Comparison of ENCODE assay signal across 8 cellular contexts in the genomic region with DNA sequence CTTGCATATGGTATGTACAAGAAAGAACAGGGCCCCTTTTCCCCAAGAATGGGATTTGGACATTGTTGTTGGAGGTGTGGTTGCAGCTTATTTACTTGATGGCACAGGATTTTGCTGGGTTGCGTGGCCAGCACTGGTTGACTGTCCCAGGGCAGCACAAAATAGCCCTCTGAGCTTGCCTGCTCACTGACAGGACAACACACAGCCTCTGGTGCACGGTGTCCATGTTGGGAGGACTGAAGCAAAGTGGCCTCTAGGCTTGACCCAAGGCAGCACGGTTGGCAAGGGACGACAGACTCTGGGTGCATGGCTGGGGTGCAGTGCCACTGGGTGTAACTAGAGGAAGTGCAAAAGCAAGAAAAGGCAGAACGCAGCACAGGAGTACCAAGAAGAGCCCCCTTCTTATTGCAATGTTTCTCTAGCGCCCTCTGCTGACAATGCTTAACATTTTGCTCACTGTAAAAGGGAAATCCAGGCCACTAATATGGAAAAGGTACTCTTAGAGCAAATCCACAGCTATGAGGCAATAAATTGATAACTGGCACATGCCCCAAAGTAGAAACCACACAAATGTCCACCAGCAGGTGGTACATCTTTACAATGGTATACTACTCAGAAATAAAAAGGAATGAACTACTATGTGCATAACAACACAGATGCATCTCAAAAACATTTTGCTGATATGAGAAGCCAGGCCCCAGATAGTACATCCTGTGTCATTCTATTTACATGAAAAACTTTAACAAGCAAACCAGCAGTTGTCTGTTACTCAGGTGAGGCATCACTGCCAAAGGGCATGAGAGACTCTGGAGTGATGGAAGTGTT. TPM values are rescaled to one million over a fixed set of nuclear protein-coding genes. Genes with fewer than 3 reads are reported as not detected.
DNase-seq lines count a peak whose midpoint lies in the region; ATAC-seq and TF ChIP-seq lines count a peak whose summit lies in the region.

No MANE protein-coding gene starts in this region.

- no peak overlapping the region for H3K9ac ChIP-seq in SK-N-MC (ENCODE audit: insufficient read length)
- no peak overlapping the region for H3K9ac ChIP-seq in fibroblast of lung (ENCODE audit: insufficient read depth, low read length)

- H3K36me3 ChIP-seq in SK-N-MC (ENCODE audit: insufficient read depth, low read length) (no peaks in the 10 kb centered on the region), fibroblast of lung (ENCODE audit: control insufficient read depth, insufficient read depth, low read length) (no peaks in the 10 kb centered on the region), psoas muscle (ENCODE audit: insufficient read depth in 1 of 2, low read depth in 1 of 2) (no peaks in the 10 kb centered on the region)

- CTCF ChIA-PET in GM10248 (lab: Yijun Ruan, JAX), result interaction anchor here (0.7 to 6.8 kb wide), 7 partner anchors 11 to 322 kb away, joined by 3 to 83 read pairs (median 5); no protein-coding TSS in a partner anchor

- in situ Hi-C loops in ACHN (cut with HindIII; ENCODE audit: low pct_ligation_motif_present, low pct_unique_long_range_greater_than_20kb, low sequenced_read_pairs), result no loop called here

- H4K20me1 ChIP-seq in fibroblast of lung (ENCODE audit: control insufficient read depth, extremely low read depth, insufficient read depth, low read length), result no peaks in the 10 kb centered on the region

- POLR2A ChIA-PET in GM10248 (lab: Yijun Ruan, JAX), result no interaction called here

- intact Hi-C loops in psoas muscle (cut with DNase I), result no loop called here

- H3K4me2 ChIP-seq in fibroblast of lung (ENCODE audit: extremely low read depth, insufficient read depth, low read length), result no peak overlapping the region

- WGBS in psoas muscle, 3 donors, result 32 to 34% (median 32%) methylated on average over 6 of the region's 6 CpGs

- no peak overlapping the region for H3K4me3 ChIP-seq in SK-N-MC
- H3K4me3 ChIP-seq in fibroblast of lung (replicated peaks in 1 of 4; ENCODE audit: control extremely low read depth in 1 of 4, insufficient read depth in 1 of 4, low read depth in 3 of 4, low read length in 4 of 4), result no peak overlapping the region
- H3K4me3 ChIP-seq in psoas muscle, result no peak overlapping the region

- no peak for ATAC-seq in psoas muscle
- no peak for ATAC-seq in GM21367 (IDR thresholded peaks at IDR 0.05; ENCODE audit: unreplicated experiment)
- ATAC-seq in HG03354 (IDR thresholded peaks at IDR 0.05; ENCODE audit: poor library complexity, severe bottlenecking, unreplicated experiment), result no peak

- no peaks in the 10 kb centered on the region for H3K79me2 ChIP-seq in fibroblast of lung (ENCODE audit: control insufficient read depth, insufficient read depth, low read length)

- H3K27ac ChIP-seq in SK-N-MC (no peak overlapping the region), fibroblast of lung (ENCODE audit: insufficient read depth, low read length) (no peak overlapping the region), psoas muscle (no peak overlapping the region)

- H3K4me1 ChIP-seq in fibroblast of lung (ENCODE audit: control insufficient read depth, extremely low read depth, insufficient read depth, low read length), result no peaks in the 10 kb centered on the region
- no peaks in the 10 kb centered on the region for H3K4me1 ChIP-seq in psoas muscle

- no peaks in the 10 kb centered on the region for H3K27me3 ChIP-seq in fibroblast of lung (ENCODE audit: control insufficient read depth, insufficient read depth, low read length)
- H3K27me3 ChIP-seq in psoas muscle (ENCODE audit: insufficient read depth in 3 of 3, low read length in 2 of 3), result peaks cover 0 to 4% (median 0%) of the 10 kb centered on the region in 3 donors

- no peaks in the 10 kb centered on the region for H3K9me3 ChIP-seq in SK-N-MC (ENCODE audit: low read depth, low read length)
- H3K9me3 ChIP-seq in fibroblast of lung (ENCODE audit: control insufficient read depth, insufficient read depth, low read depth, low read length), result no peaks in the 10 kb centered on the region
- H3K9me3 ChIP-seq in psoas muscle, result peaks cover 4% of the 10 kb centered on the region

- H2AFZ ChIP-seq in fibroblast of lung (ENCODE audit: low read length), result no peak overlapping the region

- TF ChIP-seq CTCF in GM10248 (IDR thresholded peaks at IDR 0.05; ENCODE audit: control extremely low read depth, extremely low read depth, low read depth, missing control alignments) (peak; percentile 71), fibroblast of lung (conservative IDR thresholded peaks at IDR 0.05 in 1 of 2, IDR thresholded peaks at IDR 0.05 in 1 of 2; ENCODE audit: low read depth in 1 of 2, low read length in 2 of 2) (peak; percentile 41 to 72), psoas muscle (IDR thresholded peaks at IDR 0.05) (peak; percentile 23)

- DNase-seq in ACHN, result peak; percentile 52
- peak; percentile 47 for DNase-seq in GM10248 (ENCODE audit: extremely low spot score)
- DNase-seq in NCI-H1417 treated with DMSO at 0.1 percent for 48 hours (lab: John Stamatoyannopoulos, UW), result peak; percentile 60
- DNase-seq in SK-N-MC (ENCODE audit: low read depth, low spot score), result peak; percentile 48
- DNase-seq in fibroblast of lung (ENCODE audit: low read depth in 2 of 2), result peak; percentile 26 to 62
- no peak for DNase-seq in psoas muscle

RNA-seq across cellular contexts. Expression of a gene that starts 47.4 kb away (rescaled TPM):
- total RNA-seq in fibroblast of lung (not detected in 2 replicates), psoas muscle (not detected)
- polyA plus RNA-seq in fibroblast of lung (not detected in 2 replicates), psoas muscle (not detected)
- polyA plus RNA-seq in fibroblast of lung (2012), result not detected in 2 replicates
- polyA minus RNA-seq in fibroblast of lung (ENCODE audit: low replicate concordance), result not detected in 2 replicates

Comparison
In these comparisons a context has a peak if more than half of its experiments do, and no peak if none do; other contexts are left out.
1. DNase-seq: peak in ACHN (single experiment), GM10248 (single experiment), NCI-H1417 treated with DMSO at 0.1 percent for 48 hours (single experiment), SK-N-MC (single experiment) and fibroblast of lung (2 of 2); none in psoas muscle (0 of 2).
2. Peak in every context shown above with its lines, with median percentiles within 50 percentile points of each other: CTCF ChIP-seq.